In the genomic region with DNA sequence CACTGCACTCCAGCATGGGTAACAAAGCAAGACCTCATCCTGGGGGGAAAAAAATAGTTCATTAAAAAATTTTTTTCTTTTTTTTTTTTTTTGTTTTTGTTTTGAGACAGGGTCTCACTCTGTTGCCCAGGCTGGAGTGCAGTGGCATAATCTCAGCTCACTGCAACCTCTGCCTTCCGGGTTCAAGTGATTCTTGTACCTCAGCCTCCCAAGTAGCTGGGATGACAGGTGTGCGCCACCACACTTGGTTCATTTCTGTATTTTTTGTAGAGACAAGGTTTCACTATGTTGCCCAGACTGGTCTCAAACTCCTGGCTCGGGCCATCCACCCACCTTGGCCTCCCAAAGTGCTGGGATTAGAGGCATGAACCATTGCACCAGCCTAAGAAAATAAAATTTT, we compare ENCODE assay signal across 2 cellular contexts. TPM values are rescaled to one million over a fixed set of nuclear protein-coding genes. Genes with fewer than 3 reads are reported as not detected.
DNase-seq lines count a peak whose midpoint lies in the region; ATAC-seq, FAIRE-seq and TF ChIP-seq lines count a peak whose summit lies in the region.
"Not testable (repeated sequence)": the region's sequence is repeated elsewhere in the genome, so short reads cannot be mapped to it uniquely, and the experiment has no call there.

No MANE protein-coding gene starts in this region.

- peak overlapping the region; percentile 44 for H3K4me2 ChIP-seq in BLaER1
- not testable (repeated sequence) for H3K4me2 ChIP-seq in K562 (ENCODE audit: insufficient read depth, low read length)

- not testable (repeated sequence) for H3K27ac ChIP-seq in BLaER1; K562 (ENCODE audit: extremely low read depth, low read depth, low read length)

- peaks cover 98% of the 10 kb centered on the region for H4K20me1 ChIP-seq in BLaER1
- peaks cover 28% of the 10 kb centered on the region for H4K20me1 ChIP-seq in K562 (replicated peaks; ENCODE audit: control insufficient read depth, insufficient read depth, low read length)

- H3K4me1 ChIP-seq in BLaER1 (peaks cover 81% of the 10 kb centered on the region), K562 (replicated peaks in 1 of 2; ENCODE audit: control insufficient read depth in 2 of 2, insufficient read depth in 2 of 2, low read length in 2 of 2) (peaks cover 0 to 13% of the 10 kb centered on the region in 2 experiments; a peak in 1 of 5 replicates)

- H3K9ac ChIP-seq in BLaER1; K562 (ENCODE audit: insufficient read depth in 1 of 2, low read depth in 2 of 2, low read length in 2 of 2): not testable (repeated sequence)

- not testable (repeated sequence) for BruUV-seq in K562 (replicated peaks; lab: Mats Ljungman, UMichigan)

- not testable (repeated sequence) for H3K4me3 ChIP-seq in BLaER1, K562

- H3K79me2 ChIP-seq in K562 (ENCODE audit: control insufficient read depth, insufficient read depth, low read length): not testable (repeated sequence)

- FAIRE-seq in K562 (lab: Jason Lieb, UNC): not testable (repeated sequence)

- H2AFZ ChIP-seq in K562 (ENCODE audit: low read depth, low read length): not testable (repeated sequence)

- H3K9me3 ChIP-seq in BLaER1; K562 (replicated peaks; ENCODE audit: control insufficient read depth, insufficient read depth, low read depth, low read length): not testable (repeated sequence)

- intact Hi-C loops in K562 (cut with micrococcal nuclease): not testable (repeated sequence)

- CTCF ChIA-PET in K562 (lab: Yijun Ruan, JAX; ENCODE audit: low intra/inter-chr PET ratio): interaction anchor here (3.6 kb wide), 1 partner anchor 214 kb away, joined by 12 read pairs; no protein-coding TSS in a partner anchor

- H3K36me3 ChIP-seq in BLaER1: peaks cover 60% of the 10 kb centered on the region
- not testable (repeated sequence) for H3K36me3 ChIP-seq in K562 (ENCODE audit: control insufficient read depth, insufficient read depth, low read length)

- in situ Hi-C loops in K562 (cut with MboI): not testable (repeated sequence)

- H3K9me1 ChIP-seq in K562 (ENCODE audit: control insufficient read depth, insufficient read depth, low read length): not testable (repeated sequence)

- not testable (repeated sequence) for TF ChIP-seq POLR2A in K562 (conservative IDR thresholded peaks at IDR 0.05)

- WGBS in K562 (ENCODE audit: insufficient coverage, low coverage, missing lambda C conversion rate): 3% methylated on average over 3 of the region's 3 CpGs

- not testable (repeated sequence) for ATAC-seq in K562

- not testable (repeated sequence) for TF ChIP-seq RAD21 in K562 (CRISPR knock-in tag; conservative IDR thresholded peaks at IDR 0.05 in 1 of 2, IDR thresholded peaks at IDR 0.05 in 1 of 2)

- not testable (repeated sequence) for DNase-seq in K562 (ENCODE audit: extremely low read depth in 1 of 4, low spot score in 3 of 4)

- not testable (repeated sequence) for TF ChIP-seq CTCF in K562 (IDR thresholded peaks at IDR 0.05 in 2 of 3, conservative IDR thresholded peaks at IDR 0.05 in 1 of 3; ENCODE audit: insufficient read depth in 2 of 3, low read depth in 1 of 3, low read length in 3 of 3)

- not testable (repeated sequence) for H3K27me3 ChIP-seq in BLaER1
- peaks cover 28 to 69% of the 10 kb centered on the region in 2 experiments for H3K27me3 ChIP-seq in K562 (ENCODE audit: control insufficient read depth in 2 of 2, insufficient read depth in 2 of 2, low read length in 2 of 2)

- POLR2A ChIA-PET in K562 (lab: Yijun Ruan, JAX): interaction anchor here (0.6 to 2.8 kb wide), 7 partner anchors 9 to 206 kb away, joined by 3 to 22 read pairs (median 4); partner anchors contain the start of gene YPEL1

- not testable (repeated sequence) for TF ChIP-seq EP300 in K562 (IDR thresholded peaks at IDR 0.05; ENCODE audit: low read length)

TF ChIP-seq in K562, 482 proteins besides CTCF, POLR2A, EP300 and RAD21 (continues in another document):
- TF ChIP-seq SNAPC5 (CRISPR knock-in tag; IDR thresholded peaks at IDR 0.05): peak; percentile 5; the same call in 1 of the 2 replicates
- TF ChIP-seq CXXC5 (CRISPR knock-in tag; IDR thresholded peaks at IDR 0.05): 0 out of 2 replicates have a peak, but pooled peaks have one; percentile 14
- peak; percentile 25 for TF ChIP-seq ETS2 (tag; IDR thresholded peaks at IDR 0.05; ENCODE audit: borderline replicate concordance, poor library complexity, severe bottlenecking)
- TF ChIP-seq, protein P1, sequence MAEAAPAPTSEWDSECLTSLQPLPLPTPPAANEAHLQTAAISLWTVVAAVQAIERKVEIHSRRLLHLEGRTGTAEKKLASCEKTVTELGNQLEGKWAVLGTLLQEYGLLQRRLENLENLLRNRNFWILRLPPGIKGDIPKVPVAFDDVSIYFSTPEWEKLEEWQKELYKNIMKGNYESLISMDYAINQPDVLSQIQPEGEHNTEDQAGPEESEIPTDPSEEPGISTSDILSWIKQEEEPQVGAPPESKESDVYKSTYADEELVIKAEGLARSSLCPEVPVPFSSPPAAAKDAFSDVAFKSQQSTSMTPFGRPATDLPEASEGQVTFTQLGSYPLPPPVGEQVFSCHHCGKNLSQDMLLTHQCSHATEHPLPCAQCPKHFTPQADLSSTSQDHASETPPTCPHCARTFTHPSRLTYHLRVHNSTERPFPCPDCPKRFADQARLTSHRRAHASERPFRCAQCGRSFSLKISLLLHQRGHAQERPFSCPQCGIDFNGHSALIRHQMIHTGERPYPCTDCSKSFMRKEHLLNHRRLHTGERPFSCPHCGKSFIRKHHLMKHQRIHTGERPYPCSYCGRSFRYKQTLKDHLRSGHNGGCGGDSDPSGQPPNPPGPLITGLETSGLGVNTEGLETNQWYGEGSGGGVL (CRISPR knock-in tag; IDR thresholded peaks at IDR 0.05): 0 out of 2 replicates have a peak, but pooled peaks have one; percentile 9

RNA-seq across cellular contexts. Expression of gene YPEL1, which starts 11.1 kb away (rescaled TPM):
- total RNA-seq in K562 (2011; cell fraction: chromatin; rRNA removed; ENCODE audit: low replicate concordance): 4.4 and 6.2 TPM in 2 replicates
- 3.0 TPM in 2 replicates for total RNA-seq in K562 (2011; cell fraction: nucleolus; rRNA removed)
- 4.6 and 4.7 TPM in 2 replicates for total RNA-seq in K562 (2011; cell fraction: nucleoplasm; rRNA removed)
- total RNA-seq in K562 (2014; rRNA removed) (0.18 and 0.49 TPM in 2 replicates), K562 (2014; rRNA removed; fragmentation: Illumina TruSeq; extraction: Trizol) (0.41 and 0.47 TPM in 2 replicates), K562 (2015; rRNA removed; fragmentation: Illumina TruSeq; extraction: Trizol) (0.15 and 0.25 TPM in 2 replicates), K562 (2021) (0.53 and 0.54 TPM in 2 replicates)
- polyA plus RNA-seq in K562 (2011; rRNA removed) (2.2 and 2.4 TPM in 2 replicates), K562 (2014; fragmentation: Illumina TruSeq; extraction: Trizol) (0.46 TPM in 2 replicates), K562 (2014; fragmentation: Nextera tagmentation; extraction: Ambion mirVana) (under 1 TPM; 0.07 to 0.10 TPM), K562 (2014; rRNA removed) (0.36 and 1.7 TPM in 2 replicates)
- 0.63 and 1.4 TPM in 2 replicates for polyA plus RNA-seq in K562 (2011; cell fraction: cytosol; rRNA removed)
- 1.9 and 2.6 TPM in 2 replicates for polyA plus RNA-seq in K562 (2011; cell fraction: nucleus; rRNA removed)
- polyA plus RNA-seq in K562 (2012): 0.59 and 4.0 TPM in 2 replicates
- polyA minus RNA-seq in K562 (2011; rRNA and poly(A)+ RNA removed): 1.4 and 3.0 TPM in 2 replicates
- 0.46 and 0.67 TPM in 2 replicates for polyA minus RNA-seq in K562 (2011; cell fraction: cytosol; rRNA and poly(A)+ RNA removed)
- 0.67 and 1.00 TPM in 2 replicates for polyA minus RNA-seq in K562 (2011; cell fraction: nucleus; rRNA and poly(A)+ RNA removed)

RNA-seq across cellular contexts. Expression of gene PPIL2, which starts 58.7 kb away (rescaled TPM):
- 1,132 and 1,539 TPM in 2 replicates for total RNA-seq in K562 (2011; cell fraction: chromatin; rRNA removed; ENCODE audit: low replicate concordance)
- total RNA-seq in K562 (2011; cell fraction: nucleolus; rRNA removed): 736 and 826 TPM in 2 replicates
- total RNA-seq in K562 (2011; cell fraction: nucleoplasm; rRNA removed): 718 and 814 TPM in 2 replicates
- 174 and 195 TPM in 2 replicates for total RNA-seq in K562 (2014; rRNA removed)
- total RNA-seq in K562 (2014; rRNA removed; fragmentation: Illumina TruSeq; extraction: Trizol): 104 and 115 TPM in 2 replicates
- total RNA-seq in K562 (2015; rRNA removed; fragmentation: Illumina TruSeq; extraction: Trizol): 170 and 172 TPM in 2 replicates
- total RNA-seq in K562 (2021): 251 and 267 TPM in 2 replicates
- polyA plus RNA-seq in K562 (2011; rRNA removed): 193 and 247 TPM in 2 replicates
- 143 and 211 TPM in 2 replicates for polyA plus RNA-seq in K562 (2011; cell fraction: cytosol; rRNA removed)
- 801 and 951 TPM in 2 replicates for polyA plus RNA-seq in K562 (2011; cell fraction: nucleus; rRNA removed)
- 185 and 193 TPM in 2 replicates for polyA plus RNA-seq in K562 (2012)
- 250 and 261 TPM in 2 replicates for polyA plus RNA-seq in K562 (2014; fragmentation: Illumina TruSeq; extraction: Trizol)
- polyA plus RNA-seq in K562 (2014; fragmentation: Nextera tagmentation; extraction: Ambion mirVana): 10 to 100 TPM; 13.2 to 28.8 TPM
- polyA plus RNA-seq in K562 (2014; rRNA removed): 268 and 298 TPM in 2 replicates
- 228 and 271 TPM in 2 replicates for polyA minus RNA-seq in K562 (2011; rRNA and poly(A)+ RNA removed)
- polyA minus RNA-seq in K562 (2011; cell fraction: cytosol; rRNA and poly(A)+ RNA removed): 95.6 and 98.4 TPM in 2 replicates
- 325 and 509 TPM in 2 replicates for polyA minus RNA-seq in K562 (2011; cell fraction: nucleus; rRNA and poly(A)+ RNA removed)
